8 cellular contexts compared by ENCODE assay signal in the genomic region with DNA sequence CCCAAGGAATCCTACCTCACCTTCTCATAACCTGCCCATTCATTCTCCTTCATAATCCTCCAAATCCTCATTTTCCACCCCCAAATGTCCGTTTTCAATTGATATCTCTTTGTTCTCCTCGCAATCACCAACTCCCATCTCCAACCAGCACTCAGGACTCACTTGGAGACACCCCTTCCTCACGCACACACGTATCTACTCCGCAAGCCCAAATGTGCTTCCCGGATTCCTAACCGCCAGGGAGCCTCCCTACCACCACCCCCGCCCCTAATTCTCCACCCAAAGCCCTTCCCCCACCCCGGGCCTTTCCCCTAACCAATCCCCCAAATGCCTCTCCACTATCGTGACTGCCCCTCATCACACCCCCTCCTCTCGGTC. TPM values are rescaled to one million over a fixed set of nuclear protein-coding genes. Genes with fewer than 3 reads are reported as not detected.
DNase-seq lines count a peak whose midpoint lies in the region; ATAC-seq and TF ChIP-seq lines count a peak whose summit lies in the region.

No MANE protein-coding gene starts in this region.

- ATAC-seq in DND-41 (ENCODE audit: insufficient read depth, low read depth) (peak; percentile 25; the same call in 2 of the 3 replicates), GM18517 (IDR thresholded peaks at IDR 0.05; ENCODE audit: unreplicated experiment) (no peak), GM18909 (IDR thresholded peaks at IDR 0.05; ENCODE audit: poor library complexity, unreplicated experiment) (no peak)
- no peak for ATAC-seq in effector memory CD8-positive, alpha-beta T cell (replicated peaks)

- H3K4me3 Mint-ChIP-seq in effector memory CD8-positive, alpha-beta T cell: peak overlapping the region; percentile 98 to 99

- H3K36me3 ChIP-seq in DND-41 (ENCODE audit: insufficient read depth, low read length) (peaks cover 8% of the 10 kb centered on the region), neural cell (ENCODE audit: insufficient read depth, low read length) (no peaks in the 10 kb centered on the region)

- DNase-seq in DND-41: no peak
- no peak for DNase-seq in LNCaP clone FGC (ENCODE audit: low read depth)
- DNase-seq in effector memory CD8-positive, alpha-beta T cell: no peak
- no peak for DNase-seq in hippocampal formation (lab: John Stamatoyannopoulos, UW)
- no peak for DNase-seq in UCSD-AML1 (lab: John Stamatoyannopoulos, UW; ENCODE audit: unreplicated experiment)

- peaks cover 21 to 36% of the 10 kb centered on the region in 2 donors for H3K4me1 Mint-ChIP-seq in effector memory CD8-positive, alpha-beta T cell (ENCODE audit: low read depth in 2 of 2)

- H3K4me3 ChIP-seq in DND-41 (ENCODE audit: low read depth in 1 of 2, low read length in 2 of 2): peak overlapping the region; percentile 90 to 96
- H3K4me3 ChIP-seq in LNCaP clone FGC (ENCODE audit: low read depth, low read length): peak overlapping the region; percentile 99
- peak overlapping the region; percentile 91 for H3K4me3 ChIP-seq in neural cell (ENCODE audit: low read length)

- no peaks in the 10 kb centered on the region for H3F3A ChIP-seq in neural cell (ENCODE audit: insufficient read depth, low read length, poor library complexity, severe bottlenecking)

- H3K79me2 ChIP-seq in DND-41 (ENCODE audit: insufficient read depth, low read length) (peaks cover 84% of the 10 kb centered on the region), neural cell (replicated peaks; ENCODE audit: insufficient read depth, low read length) (peaks cover 71% of the 10 kb centered on the region)

- no peak for TF ChIP-seq CTCF in DND-41 (IDR thresholded peaks at IDR 0.05; ENCODE audit: borderline replicate concordance, extremely low read depth, low read length, poor library complexity, severe bottlenecking)
- no peak for TF ChIP-seq CTCF in LNCaP clone FGC (IDR thresholded peaks at IDR 0.05; ENCODE audit: control insufficient read depth, extremely low read depth, insufficient read depth)
- TF ChIP-seq CTCF in neural cell (IDR thresholded peaks at IDR 0.05; ENCODE audit: poor library complexity, severe bottlenecking): no peak

- H3K9me3 Mint-ChIP-seq in effector memory CD8-positive, alpha-beta T cell: no peaks in the 10 kb centered on the region

- no peak for TF ChIP-seq EP300 in neural cell (conservative IDR thresholded peaks at IDR 0.05; ENCODE audit: poor library complexity, severe bottlenecking)

- H3K27ac ChIP-seq in DND-41 (ENCODE audit: low read length) (peak overlapping the region; percentile 95), neural cell (ENCODE audit: low read length) (peak overlapping the region; percentile 95)

- H3K27ac Mint-ChIP-seq in effector memory CD8-positive, alpha-beta T cell: peak overlapping the region; percentile 97 to 99

- no peaks in the 10 kb centered on the region for H3K9me2 ChIP-seq in neural cell (ENCODE audit: insufficient read depth, low read length)

- peak overlapping the region; percentile 69 for H3K9ac ChIP-seq in DND-41 (ENCODE audit: low read depth, low read length)
- H3K9ac ChIP-seq in neural cell (ENCODE audit: low read length): peak overlapping the region; percentile 96

- peaks cover 12% of the 10 kb centered on the region for H3K36me3 Mint-ChIP-seq in effector memory CD8-positive, alpha-beta T cell (ENCODE audit: insufficient read depth)

- H3K4me2 ChIP-seq in DND-41 (ENCODE audit: insufficient read depth, low read length) (peak overlapping the region; percentile 99), neural cell (ENCODE audit: low read length) (peak overlapping the region; percentile 95)

- H3K27me3 ChIP-seq in DND-41 (ENCODE audit: insufficient read depth, low read length, poor library complexity) (no peaks in the 10 kb centered on the region), neural cell (ENCODE audit: insufficient read depth, low read depth, low read length) (no peaks in the 10 kb centered on the region)

- H4K20me1 ChIP-seq in DND-41 (ENCODE audit: insufficient read depth, low read length): peaks cover 12% of the 10 kb centered on the region; the same call in 1 of the 2 replicates
- H4K20me1 ChIP-seq in neural cell (ENCODE audit: insufficient read depth): no peaks in the 10 kb centered on the region

- H2AFZ ChIP-seq in DND-41 (ENCODE audit: low read depth, low read length) (peak overlapping the region; percentile 97), neural cell (ENCODE audit: low read depth, low read length) (peak overlapping the region; percentile 88)

- peaks cover 44% of the 10 kb centered on the region for H3K4me1 ChIP-seq in DND-41 (ENCODE audit: insufficient read depth, low read length)

- TF ChIP-seq RAD21 in neural cell (conservative IDR thresholded peaks at IDR 0.05): no peak

- H3K27me3 Mint-ChIP-seq in effector memory CD8-positive, alpha-beta T cell: no peaks in the 10 kb centered on the region

- H3K9me3 ChIP-seq in DND-41 (ENCODE audit: insufficient read depth, low read length, severe bottlenecking) (no peaks in the 10 kb centered on the region), neural cell (ENCODE audit: low read length) (no peaks in the 10 kb centered on the region)

TF ChIP-seq in neural cell, 6 proteins besides CTCF, POLR2A, EP300 and RAD21:
- no peak for TF ChIP-seq SMC3 (conservative IDR thresholded peaks at IDR 0.05; ENCODE audit: poor library complexity)
- no peak for TF ChIP-seq MXI1 (conservative IDR thresholded peaks at IDR 0.05; ENCODE audit: poor library complexity, severe bottlenecking)

RNA-seq across cellular contexts. Expression of gene KCTD10, which starts 0.3 kb away (rescaled TPM):
- 69.4 and 69.9 TPM in 2 replicates for polyA plus RNA-seq in neural cell
- 129 and 134 TPM in 2 replicates for polyA minus RNA-seq in neural cell

RNA-seq across cellular contexts. Expression of gene UBE3B, which starts 0.6 kb away (rescaled TPM):
- 21.7 and 22.6 TPM in 2 replicates for polyA plus RNA-seq in neural cell
- polyA minus RNA-seq in neural cell: 36.3 and 46.0 TPM in 2 replicates
